Comparison of ENCODE assay signal across 8 cellular contexts in genomic region chr9:35907732-35908483, GRCh38. TPM values are rescaled to one million over a fixed set of nuclear protein-coding genes. Genes with fewer than 3 reads are reported as not detected.
DNase-seq lines count a peak whose midpoint lies in the region; ATAC-seq, FAIRE-seq and TF ChIP-seq lines count a peak whose summit lies in the region.

No MANE protein-coding gene starts in this region.

- in situ Hi-C loops in gastrocnemius medialis (cut with MboI; ENCODE audit: low sequenced_read_pairs in 4 of 4) = loop anchor here in 1 of 4 donors (10.0 kb wide), 1 partner anchor 117 kb away; no protein-coding TSS in a partner anchor

- H3K9me3 ChIP-seq in astrocyte (ENCODE audit: insufficient read depth, low read depth, low read length) (no peaks in the 10 kb centered on the region), gastrocnemius medialis (no peaks in the 10 kb centered on the region)

- H2AFZ ChIP-seq in astrocyte (ENCODE audit: low read depth, low read length) = peak overlapping the region; percentile 57

- DNase-seq in EL (peak; percentile 96), NCI-H1694 treated with DMSO at 0.1 percent for 48 hours (lab: John Stamatoyannopoulos, UW) (peak; percentile 68), astrocyte (ENCODE audit: low read depth) (peak; percentile 90), hepatic stellate cell (ENCODE audit: low spot score) (peak; percentile 88), gastrocnemius medialis (peak; percentile 58 to 71)
- DNase-seq in activated CD4-positive, alpha-beta T cell treated with anti-CD3 and anti-CD28 coated beads, Interleukin-2, amount 50 U/mL, for 4 hours = no peak
- no peak for DNase-seq in stimulated activated naive CD8-positive, alpha-beta T cell treated with anti-CD3 and anti-CD28 coated beads, Interleukin-15, amount 100 ng/mL, for 72 hours

- H3K27me3 ChIP-seq in astrocyte (ENCODE audit: insufficient read depth, low read length) = no peaks in the 10 kb centered on the region
- no peaks in the 10 kb centered on the region for H3K27me3 ChIP-seq in gastrocnemius medialis

- H3K27ac Mint-ChIP-seq in astrocyte (ENCODE audit: unreplicated experiment) = peak overlapping the region; percentile 96
- H3K27ac Mint-ChIP-seq in stimulated activated naive CD8-positive, alpha-beta T cell treated with anti-CD3 and anti-CD28 coated beads, Interleukin-15, amount 100 ng/mL, for 72 hours = peak overlapping the region in 1 of 2 donors; percentile 50

- no peaks in the 10 kb centered on the region for H3K36me3 Mint-ChIP-seq in astrocyte (ENCODE audit: low read depth, unreplicated experiment)

- peak overlapping the region; percentile 80 for H3K4me2 ChIP-seq in astrocyte (ENCODE audit: low read length)

- peaks cover 46% of the 10 kb centered on the region for H3K4me1 ChIP-seq in astrocyte (ENCODE audit: insufficient read depth, low read length)
- H3K4me1 ChIP-seq in gastrocnemius medialis = peaks cover 50 to 56% of the 10 kb centered on the region in 2 donors

- peaks cover 53% of the 10 kb centered on the region for H3K4me1 Mint-ChIP-seq in astrocyte (ENCODE audit: low read depth, unreplicated experiment)
- H3K4me1 Mint-ChIP-seq in stimulated activated naive CD8-positive, alpha-beta T cell treated with anti-CD3 and anti-CD28 coated beads, Interleukin-15, amount 100 ng/mL, for 72 hours = peaks cover 70% of the 10 kb centered on the region

- H3K9me3 Mint-ChIP-seq in astrocyte (ENCODE audit: unreplicated experiment) = no peaks in the 10 kb centered on the region
- no peaks in the 10 kb centered on the region for H3K9me3 Mint-ChIP-seq in stimulated activated naive CD8-positive, alpha-beta T cell treated with anti-CD3 and anti-CD28 coated beads, Interleukin-15, amount 100 ng/mL, for 72 hours

- peak; percentile 92 for FAIRE-seq in astrocyte (lab: Jason Lieb, UNC)

- H3K36me3 ChIP-seq in astrocyte (ENCODE audit: insufficient read depth, low read length) = no peaks in the 10 kb centered on the region
- no peaks in the 10 kb centered on the region for H3K36me3 ChIP-seq in gastrocnemius medialis

- H3K9ac ChIP-seq in astrocyte (ENCODE audit: low read length) = peak overlapping the region; percentile 79

- H3K4me3 Mint-ChIP-seq in astrocyte (ENCODE audit: unreplicated experiment) = peak overlapping the region; percentile 34
- H3K4me3 Mint-ChIP-seq in stimulated activated naive CD8-positive, alpha-beta T cell treated with anti-CD3 and anti-CD28 coated beads, Interleukin-15, amount 100 ng/mL, for 72 hours = no peak overlapping the region

- ATAC-seq in gastrocnemius medialis = peak; percentile 62 to 66
- ATAC-seq in GM21723 (IDR thresholded peaks at IDR 0.05; ENCODE audit: unreplicated experiment) = no peak
- ATAC-seq in stimulated activated naive CD8-positive, alpha-beta T cell treated with anti-CD3 and anti-CD28 coated beads, Interleukin-15, amount 100 ng/mL, for 72 hours = no peak

- H3K79me2 ChIP-seq in astrocyte (ENCODE audit: insufficient read depth, low read length) = no peaks in the 10 kb centered on the region

- H4K20me1 ChIP-seq in astrocyte (ENCODE audit: insufficient read depth, low read length) = no peaks in the 10 kb centered on the region

- H3K27me3 Mint-ChIP-seq in astrocyte (ENCODE audit: low read depth, unreplicated experiment) = no peaks in the 10 kb centered on the region
- no peaks in the 10 kb centered on the region for H3K27me3 Mint-ChIP-seq in stimulated activated naive CD8-positive, alpha-beta T cell treated with anti-CD3 and anti-CD28 coated beads, Interleukin-15, amount 100 ng/mL, for 72 hours

- no peak for TF ChIP-seq CTCF in astrocyte (IDR thresholded peaks at IDR 0.05; ENCODE audit: insufficient read depth, low read depth, low read length)
- no peak for TF ChIP-seq CTCF in gastrocnemius medialis (IDR thresholded peaks at IDR 0.05 in 4 of 5, conservative IDR thresholded peaks at IDR 0.05 in 1 of 5)

- peak overlapping the region; percentile 91 for H3K27ac ChIP-seq in astrocyte (ENCODE audit: low read depth, low read length)
- H3K27ac ChIP-seq in gastrocnemius medialis = peak overlapping the region; percentile 80 to 87 (median 84)

- H3K4me3 ChIP-seq in astrocyte (ENCODE audit: insufficient read depth, low read depth, low read length) (peak overlapping the region; percentile 37), gastrocnemius medialis (peak overlapping the region; percentile 24 to 49 (median 42))

- intact Hi-C loops in gastrocnemius medialis (cut with DNase I; ENCODE audit: low total_unique reads) = no loop called here

- peak in 1 of 2 donors; percentile 15 for TF ChIP-seq POLR2A in gastrocnemius medialis (IDR thresholded peaks at IDR 0.05)

RNA-seq across cellular contexts. Expression of gene SPAAR, which starts 1.4 kb away (rescaled TPM):
- total RNA-seq in astrocyte (0.17 and 0.18 TPM in 2 replicates), gastrocnemius medialis (1 to 10 TPM; 1.3 to 4.4 (median 2.5) TPM)

RNA-seq across cellular contexts. Expression of gene HRCT1, which starts 1.9 kb away (rescaled TPM):
- 0.39 and 0.62 TPM in 2 replicates for total RNA-seq in astrocyte
- 1 to 10 TPM in 3 of 4 donors, not detected in 1; 3.2 to 5.1 (median 3.3) TPM for total RNA-seq in gastrocnemius medialis

RNA-seq across cellular contexts. Expression of gene OR13J1, which starts 37.7 kb away (rescaled TPM):
- total RNA-seq in astrocyte = not detected in 2 replicates
- total RNA-seq in gastrocnemius medialis = not detected

RNA-seq across cellular contexts. Expression of gene OR2S2, which starts 50.0 kb away (rescaled TPM):
- not detected in 2 replicates for total RNA-seq in astrocyte
- total RNA-seq in gastrocnemius medialis = not detected

Comparison
In these comparisons a context has a peak if more than half of its experiments do, and no peak if none do; other contexts are left out.
1. DNase-seq: peak in EL (single experiment), NCI-H1694 treated with DMSO at 0.1 percent for 48 hours (single experiment), astrocyte (single experiment), hepatic stellate cell (single experiment) and gastrocnemius medialis (2 of 2); none in activated CD4-positive, alpha-beta T cell treated with anti-CD3 and anti-CD28 coated beads, Interleukin-2, amount 50 U/mL, for 4 hours (0 of 2) and stimulated activated naive CD8-positive, alpha-beta T cell treated with anti-CD3 and anti-CD28 coated beads, Interleukin-15, amount 100 ng/mL, for 72 hours (0 of 2).
2. ATAC-seq: peak in gastrocnemius medialis (2 of 2); none in GM21723 (single experiment) and stimulated activated naive CD8-positive, alpha-beta T cell treated with anti-CD3 and anti-CD28 coated beads, Interleukin-15, amount 100 ng/mL, for 72 hours (single experiment).